ENCODE assay signal across 11 cellular contexts in the genomic region with DNA sequence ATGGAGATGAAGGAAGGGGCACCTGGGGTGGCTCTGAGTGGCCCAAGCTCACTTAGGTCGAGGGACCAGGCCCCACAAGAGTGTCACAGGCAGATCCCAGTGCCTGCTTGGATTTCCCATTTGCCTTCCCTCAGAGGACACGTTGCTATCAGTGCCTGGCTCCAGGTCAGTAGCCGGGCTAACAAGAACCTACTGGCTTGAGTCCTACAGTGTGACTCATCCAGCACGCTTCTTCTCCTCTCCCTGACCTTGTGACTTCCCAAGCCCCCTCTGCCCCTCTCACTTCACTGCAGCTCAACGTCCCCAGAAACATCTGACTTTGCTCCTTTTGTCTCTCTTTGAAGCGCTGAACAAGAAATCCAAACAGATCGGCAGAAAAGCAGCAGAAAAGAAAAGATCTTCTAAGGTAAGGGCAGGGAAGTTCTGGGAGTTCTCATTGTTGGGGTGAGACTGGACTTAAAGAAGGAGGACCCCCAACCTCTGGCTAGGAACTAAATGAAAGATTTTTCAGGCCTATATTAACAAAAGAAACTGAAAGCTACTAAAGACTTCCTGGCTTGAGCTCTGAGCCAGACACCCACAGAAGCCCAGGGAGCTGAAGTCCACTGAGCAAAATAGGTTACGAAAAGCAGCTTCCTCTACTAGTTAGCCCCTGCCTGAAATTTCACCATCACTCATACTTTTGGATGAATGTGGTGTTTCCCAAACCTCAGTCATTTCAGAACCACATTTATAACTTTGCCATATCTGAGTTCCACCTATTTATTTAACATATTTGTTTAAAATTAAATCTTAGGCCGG. TPM values are rescaled to one million over a fixed set of nuclear protein-coding genes. Genes with fewer than 3 reads are reported as not detected.
DNase-seq lines count a peak whose midpoint lies in the region; ATAC-seq and TF ChIP-seq lines count a peak whose summit lies in the region.
"Had no signal": no experiment of that assay in that cellular context is flagged by ENCODE, and none has a peak within 500 bp of the region (broad histone marks: within the 10 kb centered on the region; RNA-seq: fewer than 3 reads in every experiment).

No MANE protein-coding gene starts in this region.

- DNase-seq in NK-92 treated with Interleukin-12 subunit alpha and Interleukin-12 subunit beta, amount 100 ng/mL, for 24 hours (lab: John Stamatoyannopoulos, UW), result peak; percentile 26
- DNase-seq in NK-92 (lab: John Stamatoyannopoulos, UW; ENCODE audit: unreplicated experiment), result no peak
- peak; percentile 53 to 74 for DNase-seq in cardiac fibroblast (ENCODE audit: low read depth in 2 of 2)
- DNase-seq in medulla oblongata (ENCODE audit: extremely low spot score), result peak; percentile 27
- DNase-seq in iPS-NIHi7 (ENCODE audit: extremely low spot score), result no peak
- DNase-seq: NCI-H510A treated with DMSO at 0.1 percent for 48 hours; stimulated activated CD4-positive, alpha-beta T cell treated with anti-CD3 and anti-CD28 coated beads, Interleukin-2, amount 100 ng/mL, for 24 hours had no signal

- ATAC-seq in GM21737 (IDR thresholded peaks at IDR 0.05; ENCODE audit: unreplicated experiment) (no peak), GM21381 (IDR thresholded peaks at IDR 0.05; ENCODE audit: unreplicated experiment) (no peak)

- no peak for TF ChIP-seq CTCF in cardiac fibroblast (IDR thresholded peaks at IDR 0.05; ENCODE audit: low read depth, low read length)

- peak overlapping the region; percentile 8 for H3K27ac ChIP-seq in thymus (ENCODE audit: low read depth)
- H3K27ac ChIP-seq: 22Rv1 had no signal

- H3K4me3 ChIP-seq in cardiac fibroblast (replicated peaks in 1 of 2; ENCODE audit: low read depth in 2 of 2, low read length in 2 of 2), result peak overlapping the region in 1 of 2 donors; percentile 21
- H3K4me3 ChIP-seq in thymus (ENCODE audit: low read length), result no peak overlapping the region

- no peaks in the 10 kb centered on the region for H3K27me3 ChIP-seq in thymus (ENCODE audit: control insufficient read depth, insufficient read depth)

- no peaks in the 10 kb centered on the region for H3K9me3 ChIP-seq in thymus (ENCODE audit: control insufficient read depth)

- H3K4me1 ChIP-seq in thymus (ENCODE audit: control insufficient read depth, insufficient read depth, low read length), result no peaks in the 10 kb centered on the region

- WGBS in thymus, result 96% methylated on average over 9 of the region's 9 CpGs

- no peaks in the 10 kb centered on the region for H3K36me3 ChIP-seq in thymus (ENCODE audit: control insufficient read depth, insufficient read depth)

RNA-seq across cellular contexts. Expression of a gene that starts 21.5 kb away (rescaled TPM):
- 1.8 TPM for polyA plus RNA-seq in thymus

RNA-seq across cellular contexts. Expression of a gene that starts 40.5 kb away (rescaled TPM):
- 56.0 TPM for polyA plus RNA-seq in thymus

Comparison
In these comparisons a context has a peak if more than half of its experiments do, and no peak if none do; other contexts are left out.
1. DNase-seq: peak in NK-92 treated with Interleukin-12 subunit alpha and Interleukin-12 subunit beta, amount 100 ng/mL, for 24 hours (single experiment), cardiac fibroblast (2 of 2) and medulla oblongata (single experiment); none in NK-92 (single experiment) and iPS-NIHi7 (single experiment).